In genomic region chr2:71882949-71883472, GRCh38 we compare ENCODE assay signal across 1 cellular context.
A peak's percentile ranks its signal among the peaks of the same experiment; 100 is the strongest.
TF ChIP-seq lines count a peak whose summit lies in the region.

No MANE protein-coding gene starts in this region.

TF ChIP-seq in HEK293, 187 proteins besides CTCF, POLR2A, EP300 and RAD21 (continued from another document):
- TF ChIP-seq ZSCAN18 (tag by site-specific recombination; IDR thresholded peaks at IDR 0.05) (no peak), ZNF341 (tag by site-specific recombination; IDR thresholded peaks at IDR 0.05; ENCODE audit: low read depth) (peak; percentile 43; the same call in 1 of the 2 replicates), ZIC2 (tag by site-specific recombination; IDR thresholded peaks at IDR 0.05) (peak; percentile 33), GLIS2 (tag by site-specific recombination; IDR thresholded peaks at IDR 0.05) (no peak)
